ENCODE assay signal across 10 cellular contexts in genomic region chr1:113872219-113872934, GRCh38. TPM values are rescaled to one million over a fixed set of nuclear protein-coding genes. Genes with fewer than 3 reads are reported as not detected.
DNase-seq lines count a peak whose midpoint lies in the region; ATAC-seq and TF ChIP-seq lines count a peak whose summit lies in the region.
"Had no signal": no experiment of that assay in that cellular context is flagged by ENCODE, and none has a peak within 500 bp of the region (broad histone marks: within the 10 kb centered on the region; RNA-seq: fewer than 3 reads in every experiment).

No MANE protein-coding gene starts in this region.

- H3K27ac Mint-ChIP-seq in CD8-positive, alpha-beta memory T cell, result peak overlapping the region; percentile 94 to 99 (median 98)
- peak overlapping the region; percentile 82 for H3K27ac Mint-ChIP-seq in T-helper 17 cell

- DNase-seq in CD8-positive, alpha-beta memory T cell, result peak in 2 of 5 donors; percentile 15 to 29
- DNase-seq in T-helper 17 cell (no peak), HEK293T (ENCODE audit: extremely low spot score) (no peak), GOT3 (lab: John Stamatoyannopoulos, UW) (no peak), hepatic stellate cell (ENCODE audit: low spot score) (no peak)
- DNase-seq: NCI-H1694 treated with DMSO at 0.1 percent for 48 hours had no signal

- peak overlapping the region; percentile 26 for H3K4me3 ChIP-seq in CD8-positive, alpha-beta memory T cell (ENCODE audit: low read length)
- H3K4me3 ChIP-seq: adrenal gland had no signal

- CTCF ChIA-PET in CD8-positive, alpha-beta memory T cell (lab: Charles Lee), result interaction anchor here (0.7 to 1.1 kb wide), 3 partner anchors 9 to 56 kb away, joined by 3 to 6 read pairs (median 3); partner anchors contain the start of genes AP4B1 and HIPK1
- CTCF ChIA-PET in HEK293T (lab: Yijun Ruan, JAX), result no interaction called here

- H3K36me3 ChIP-seq in CD8-positive, alpha-beta memory T cell (ENCODE audit: insufficient read depth, low read length), result no peaks in the 10 kb centered on the region
- H3K36me3 ChIP-seq: adrenal gland had no signal

- H3K4me1 ChIP-seq in CD8-positive, alpha-beta memory T cell (ENCODE audit: insufficient read depth, low read length), result peaks cover 70% of the 10 kb centered on the region
- H3K4me1 ChIP-seq: adrenal gland had no signal

- ATAC-seq in HG02798 (IDR thresholded peaks at IDR 0.05; ENCODE audit: poor library complexity, unreplicated experiment) (peak; percentile 12), T-helper 17 cell (peak; percentile 21), HG03342 (IDR thresholded peaks at IDR 0.05; ENCODE audit: unreplicated experiment) (no peak)

- POLR2A ChIA-PET in CD8-positive, alpha-beta memory T cell (lab: Charles Lee), result interaction anchor here (0.6 to 1.3 kb wide), 2 partner anchors 32 to 60 kb away, joined by 3 to 7 read pairs; partner anchors contain the start of genes AP4B1, DCLRE1B and RSBN1
- POLR2A ChIA-PET in HEK293T (lab: Yijun Ruan, JAX), result no interaction called here

- H3K27me3 ChIP-seq in CD8-positive, alpha-beta memory T cell (ENCODE audit: insufficient read depth, low read length, poor library complexity, severe bottlenecking), result no peaks in the 10 kb centered on the region
- no peaks in the 10 kb centered on the region for H3K27me3 ChIP-seq in layer of hippocampus (ENCODE audit: control insufficient read depth, insufficient read depth, low read length)
- H3K27me3 ChIP-seq: adrenal gland had no signal

- H3K27ac ChIP-seq in CD8-positive, alpha-beta memory T cell (ENCODE audit: low read depth, low read length), result peak overlapping the region; percentile 68
- H3K27ac ChIP-seq in layer of hippocampus (ENCODE audit: low read depth, low read length), result peak overlapping the region; percentile 47

- H3K9me3 Mint-ChIP-seq in CD8-positive, alpha-beta memory T cell, result no peaks in the 10 kb centered on the region

- no peaks in the 10 kb centered on the region for H3K27me3 Mint-ChIP-seq in CD8-positive, alpha-beta memory T cell
- no peaks in the 10 kb centered on the region for H3K27me3 Mint-ChIP-seq in T-helper 17 cell

- H3K4me3 Mint-ChIP-seq in CD8-positive, alpha-beta memory T cell, result peak overlapping the region; percentile 91 to 96 (median 93)
- H3K4me3 Mint-ChIP-seq in T-helper 17 cell, result peak overlapping the region; percentile 91

- no peaks in the 10 kb centered on the region for H3K9me3 ChIP-seq in CD8-positive, alpha-beta memory T cell (ENCODE audit: low read length)
- no peaks in the 10 kb centered on the region for H3K9me3 ChIP-seq in T-helper 17 cell (ENCODE audit: control insufficient read depth, low read length, poor library complexity, severe bottlenecking)
- H3K9me3 ChIP-seq: adrenal gland had no signal

- peaks cover 0 to 28% (median 8%) of the 10 kb centered on the region in 3 donors for H3K36me3 Mint-ChIP-seq in CD8-positive, alpha-beta memory T cell
- peaks cover 3% of the 10 kb centered on the region for H3K36me3 Mint-ChIP-seq in T-helper 17 cell (ENCODE audit: low read depth)

- peaks cover 72 to 90% (median 84%) of the 10 kb centered on the region in 3 donors for H3K4me1 Mint-ChIP-seq in CD8-positive, alpha-beta memory T cell
- peaks cover 50% of the 10 kb centered on the region for H3K4me1 Mint-ChIP-seq in T-helper 17 cell

TF ChIP-seq in HEK293T, 16 proteins besides CTCF, POLR2A, EP300 and RAD21:
- TF ChIP-seq BHLHE40 (IDR thresholded peaks at IDR 0.05; ENCODE audit: borderline replicate concordance) (no peak), TARDBP (IDR thresholded peaks at IDR 0.05) (no peak), FOXM1 (IDR thresholded peaks at IDR 0.05; ENCODE audit: borderline replicate concordance) (no peak), ARNT (IDR thresholded peaks at IDR 0.05) (no peak), FOXK2 (IDR thresholded peaks at IDR 0.05) (no peak), CTBP1 (IDR thresholded peaks at IDR 0.05; ENCODE audit: borderline replicate concordance) (no peak)
TF ChIP-seq in HEK293T: peak in this region for 0.

RNA-seq across cellular contexts. Expression of gene PTPN22, which starts 0.9 kb away (rescaled TPM):
- 10 to 100 TPM; 57.7 to 66.5 TPM for total RNA-seq in CD8-positive, alpha-beta memory T cell
- 83.2 TPM for polyA plus RNA-seq in CD8-positive, alpha-beta memory T cell
- total RNA-seq in T-helper 17 cell, result 10 to 100 TPM; 40.8 to 42.6 TPM

RNA-seq across cellular contexts. Expression of gene BCL2L15, which starts 15.0 kb away (rescaled TPM):
- total RNA-seq in CD8-positive, alpha-beta memory T cell, result 1 to 10 TPM; 1.2 to 1.9 TPM
- not detected for polyA plus RNA-seq in CD8-positive, alpha-beta memory T cell
- total RNA-seq in T-helper 17 cell, result 1 to 10 TPM; 1.4 to 1.5 TPM

RNA-seq across cellular contexts. Expression of gene AP4B1, which starts 32.2 kb away (rescaled TPM):
- total RNA-seq in CD8-positive, alpha-beta memory T cell, result 10 to 100 TPM; 33.7 to 36.2 TPM
- polyA plus RNA-seq in CD8-positive, alpha-beta memory T cell, result 12.1 TPM
- total RNA-seq in T-helper 17 cell, result 10 to 100 TPM; 52.1 to 56.1 TPM

RNA-seq across cellular contexts. Expression of gene DCLRE1B, which starts 32.7 kb away (rescaled TPM):
- total RNA-seq in CD8-positive, alpha-beta memory T cell, result 10 to 100 TPM; 31.2 to 32.1 TPM
- polyA plus RNA-seq in CD8-positive, alpha-beta memory T cell, result 5.1 TPM
- 1 to 10 TPM; 5.4 to 7.0 TPM for total RNA-seq in T-helper 17 cell

RNA-seq across cellular contexts. Expression of gene HIPK1, which starts 56.7 kb away (rescaled TPM):
- 10 to 100 TPM; 80.9 to 81.2 TPM for total RNA-seq in CD8-positive, alpha-beta memory T cell
- polyA plus RNA-seq in CD8-positive, alpha-beta memory T cell, result 19.4 TPM
- 100 to 1,000 TPM; 228 to 253 TPM for total RNA-seq in T-helper 17 cell
